ENCODE assay signal across 25 cellular contexts in genomic region chr19:49539192-49539952, GRCh38.
"Had no signal": no experiment of that assay in that cellular context is flagged by ENCODE, and none has a peak within 500 bp of the region (broad histone marks: within the 10 kb centered on the region; RNA-seq: fewer than 3 reads in every experiment).

No MANE protein-coding gene starts in this region.

- H3K36me3 Mint-ChIP-seq: activated CD4-positive, alpha-beta memory T cell treated with anti-CD3 and anti-CD28 coated beads for 36 hours; activated naive CD8-positive, alpha-beta T cell treated with anti-CD3 and anti-CD28 coated beads for 36 hours had no signal

- H3K27me3 ChIP-seq: colonic mucosa had no signal

- H3K27ac Mint-ChIP-seq: activated CD4-positive, alpha-beta memory T cell treated with anti-CD3 and anti-CD28 coated beads for 36 hours; activated CD4-positive, alpha-beta T cell treated with anti-CD3 and anti-CD28 coated beads, Interleukin-2, amount 10 ng/mL, durations not matched to agents 24 days and 14 days; activated naive CD8-positive, alpha-beta T cell treated with anti-CD3 and anti-CD28 coated beads for 36 hours; T-helper 17 cell had no signal

- H3K4me1 ChIP-seq: colonic mucosa had no signal

- H3K27me3 Mint-ChIP-seq: activated B cell treated with CpG ODN at 0.5 μM for 24 hours; activated CD4-positive, alpha-beta memory T cell treated with anti-CD3 and anti-CD28 coated beads for 36 hours; activated naive CD8-positive, alpha-beta T cell treated with anti-CD3 and anti-CD28 coated beads for 36 hours; T-helper 17 cell had no signal

- H3K9me3 Mint-ChIP-seq: activated B cell treated with CpG ODN at 0.5 μM for 24 hours; activated CD4-positive, alpha-beta memory T cell treated with anti-CD3 and anti-CD28 coated beads for 36 hours; activated CD4-positive, alpha-beta T cell treated with anti-CD3 and anti-CD28 coated beads, Interleukin-2, amount 10 ng/mL, durations not matched to agents 24 days and 14 days; activated naive CD8-positive, alpha-beta T cell treated with anti-CD3 and anti-CD28 coated beads for 36 hours; activated T-cell treated with anti-CD3 and anti-CD28 coated beads, Interleukin-2, amount 50 U/mL, for 4 hours had no signal

- H3K27ac ChIP-seq: colonic mucosa had no signal

- DNase-seq: activated B cell treated with CpG ODN at 0.5 μM for 24 hours; activated CD4-positive, alpha-beta memory T cell treated with anti-CD3 and anti-CD28 coated beads for 36 hours; activated CD4-positive, alpha-beta T cell treated with anti-CD3 and anti-CD28 coated beads for 1 hour; activated CD4-positive, alpha-beta T cell treated with anti-CD3 and anti-CD28 coated beads, Interleukin-2, amount 10 ng/mL, durations not matched to agents 24 days and 14 days; activated CD8-positive, alpha-beta memory T cell treated with anti-CD3 and anti-CD28 coated beads for 24 hours; activated effector memory CD4-positive, alpha-beta T cell treated with anti-CD3 and anti-CD28 coated beads, Interleukin-2, amount 50 U/mL, for 16 hours; activated naive CD4-positive, alpha-beta T cell treated with Interleukin-2 at 50 U/mL for 16 hours; activated naive CD8-positive, alpha-beta T cell treated with anti-CD3 and anti-CD28 coated beads for 36 hours; activated T-cell treated with anti-CD3 and anti-CD28 coated beads, Interleukin-2, amount 50 U/mL, for 4 hours; cerebellar nuclear complex; colonic mucosa; MM.1S; NCI-H1105; NCI-H1436; NCI-H187; NCI-H2081; NCI-H510A treated with DMSO at 0.1 percent for 48 hours; NCI-H69; NK-92 treated with Interleukin-12 subunit alpha and Interleukin-12 subunit beta, amount 100 ng/mL, for 24 hours; OCI-M1; RPMI8226; T-helper 17 cell; T-helper 9 cell had no signal

- H3K4me3 ChIP-seq: colonic mucosa had no signal

- ATAC-seq: activated T-cell treated with anti-CD3 and anti-CD28 coated beads, Interleukin-2, amount 50 U/mL, for 4 hours; Panc1; Right ventricle myocardium inferior; T-helper 17 cell had no signal

- H3K9me3 ChIP-seq: colonic mucosa had no signal

- H3K4me3 Mint-ChIP-seq: activated B cell treated with CpG ODN at 0.5 μM for 24 hours; activated CD4-positive, alpha-beta memory T cell treated with anti-CD3 and anti-CD28 coated beads for 36 hours; activated CD4-positive, alpha-beta T cell treated with anti-CD3 and anti-CD28 coated beads, Interleukin-2, amount 10 ng/mL, durations not matched to agents 24 days and 14 days; activated naive CD8-positive, alpha-beta T cell treated with anti-CD3 and anti-CD28 coated beads for 36 hours; activated T-cell treated with anti-CD3 and anti-CD28 coated beads, Interleukin-2, amount 50 U/mL, for 4 hours; T-helper 17 cell had no signal
